14 cellular contexts compared by ENCODE assay signal in genomic region chr1:23601968-23602876, GRCh38. TPM values are rescaled to one million over a fixed set of nuclear protein-coding genes. Genes with fewer than 3 reads are reported as not detected.
DNase-seq lines count a peak whose midpoint lies in the region; ATAC-seq and TF ChIP-seq lines count a peak whose summit lies in the region.
"Had no signal": no experiment of that assay in that cellular context is flagged by ENCODE, and none has a peak within 500 bp of the region (broad histone marks: within the 10 kb centered on the region; RNA-seq: fewer than 3 reads in every experiment).

No MANE protein-coding gene starts in this region.

- no peaks in the 10 kb centered on the region for H3K27me3 ChIP-seq in psoas muscle (ENCODE audit: insufficient read depth in 3 of 3, low read length in 2 of 3)
- H3K27me3 ChIP-seq: upper lobe of right lung had no signal

- DNase-seq in stimulated activated naive CD4-positive, alpha-beta T cell (lab: John Stamatoyannopoulos, UW) = peak in 5 of 6 experiments; percentile 18 to 61 (median 35)
- DNase-seq in stimulated activated naive CD4-positive, alpha-beta T cell treated with Interleukin-2 at 50 U/mL for 16 hours (lab: John Stamatoyannopoulos, UW) = no peak
- no peak for DNase-seq in T-helper 17 cell
- no peak for DNase-seq in memory B cell (ENCODE audit: low spot score in 2 of 2)
- no peak for DNase-seq in putamen (ENCODE audit: low spot score)
- no peak for DNase-seq in psoas muscle
- DNase-seq: effector CD8-positive, alpha-beta T cell; mammary epithelial cell; SHP77 treated with DMSO at 0.1 percent for 48 hours; stimulated activated CD4-positive, alpha-beta T cell treated with anti-CD3 and anti-CD28 coated beads, Interleukin-15, amount 100 ng/mL, for 24 hours; upper lobe of right lung had no signal

- no peaks in the 10 kb centered on the region for H3K9me3 Mint-ChIP-seq in memory B cell

- H3K27ac ChIP-seq in psoas muscle = no peak overlapping the region
- H3K27ac ChIP-seq: parathyroid adenoma, upper lobe of right lung had no signal

- ATAC-seq in T-helper 17 cell (peak; percentile 70), memory B cell (ENCODE audit: low read depth) (no peak), HG03520 (IDR thresholded peaks at IDR 0.05; ENCODE audit: unreplicated experiment) (no peak), GM21528 (IDR thresholded peaks at IDR 0.05; ENCODE audit: low FRiP score, unreplicated experiment) (no peak), psoas muscle (no peak)
- ATAC-seq: upper lobe of right lung had no signal

- H3K4me1 ChIP-seq in psoas muscle = no peaks in the 10 kb centered on the region
- H3K4me1 ChIP-seq: parathyroid adenoma had no signal

- H3K4me1 Mint-ChIP-seq in T-helper 17 cell (peaks cover 43% of the 10 kb centered on the region), memory B cell (peaks cover 57% of the 10 kb centered on the region)

- H3K4me3 Mint-ChIP-seq in T-helper 17 cell = peak overlapping the region; percentile 94
- peak overlapping the region; percentile 46 for H3K4me3 Mint-ChIP-seq in memory B cell

- H3K36me3 ChIP-seq in psoas muscle (ENCODE audit: insufficient read depth in 1 of 2, low read depth in 1 of 2) = no peaks in the 10 kb centered on the region
- H3K36me3 ChIP-seq: upper lobe of right lung had no signal

- 76 to 83% (median 79%) methylated on average over 10 of the region's 10 CpGs for WGBS in psoas muscle, 3 donors

- intact Hi-C loops in psoas muscle (cut with DNase I) = no loop called here

- no peaks in the 10 kb centered on the region for H3K36me3 Mint-ChIP-seq in T-helper 17 cell (ENCODE audit: low read depth)
- no peaks in the 10 kb centered on the region for H3K36me3 Mint-ChIP-seq in memory B cell

- H3K27me3 Mint-ChIP-seq in T-helper 17 cell (no peaks in the 10 kb centered on the region), memory B cell (no peaks in the 10 kb centered on the region)

- H3K27ac Mint-ChIP-seq in T-helper 17 cell (peak overlapping the region; percentile 97), memory B cell (peak overlapping the region; percentile 85)

- TF ChIP-seq CTCF in psoas muscle (IDR thresholded peaks at IDR 0.05) = no peak

- no peaks in the 10 kb centered on the region for H3K9me3 ChIP-seq in T-helper 17 cell (ENCODE audit: control insufficient read depth, low read length, poor library complexity, severe bottlenecking)
- H3K9me3 ChIP-seq in psoas muscle = no peaks in the 10 kb centered on the region
- H3K9me3 ChIP-seq: upper lobe of right lung had no signal

- H3K4me3 ChIP-seq in psoas muscle = no peak overlapping the region
- H3K4me3 ChIP-seq: upper lobe of right lung had no signal

RNA-seq across cellular contexts. Expression of gene ID3, which starts 42.9 kb away (rescaled TPM):
- 10 to 100 TPM in 1 of 2 donors, 1 to 10 TPM in 1; 8.6 to 10.7 TPM for total RNA-seq in T-helper 17 cell
- 10 to 100 TPM; 17.8 to 97.3 (median 81.2) TPM for total RNA-seq in psoas muscle
- polyA plus RNA-seq in psoas muscle = 100 to 1,000 TPM in 1 of 3 donors, 10 to 100 TPM in 2; 26.8 to 126 (median 33.7) TPM

Comparison
In these comparisons a context has a peak if more than half of its experiments do, and no peak if none do; other contexts are left out.
1. DNase-seq: peak in stimulated activated naive CD4-positive, alpha-beta T cell (5 of 6); none in stimulated activated naive CD4-positive, alpha-beta T cell treated with Interleukin-2 at 50 U/mL for 16 hours (single experiment), T-helper 17 cell (0 of 3), memory B cell (0 of 2), putamen (single experiment) and psoas muscle (0 of 2).